15 cellular contexts compared by ENCODE assay signal in genomic region chr5:132371603-132371994, GRCh38. TPM values are rescaled to one million over a fixed set of nuclear protein-coding genes. Genes with fewer than 3 reads are reported as not detected.
DNase-seq lines count a peak whose midpoint lies in the region; ATAC-seq and TF ChIP-seq lines count a peak whose summit lies in the region.
"Had no signal": no experiment of that assay in that cellular context is flagged by ENCODE, and none has a peak within 500 bp of the region (broad histone marks: within the 10 kb centered on the region; RNA-seq: fewer than 3 reads in every experiment).

No MANE protein-coding gene starts in this region.

- no peaks in the 10 kb centered on the region for H3K27me3 Mint-ChIP-seq in MCF 10A (ENCODE audit: insufficient read depth, unreplicated experiment)
- H3K27me3 Mint-ChIP-seq in naive thymus-derived CD8-positive, alpha-beta T cell: no peaks in the 10 kb centered on the region
- H3K27me3 Mint-ChIP-seq: dendritic cell treated with granulocyte-macrophage colony-stimulating factor and Interleukin-4, amounts not matched to agents 40 ng/mL and 50 ng/mL, for 4 days had no signal

- no TSS peak for BruUV-seq in MCF 10A (replicated peaks; lab: Mats Ljungman, UMichigan)

- no peaks in the 10 kb centered on the region for H3K9me3 Mint-ChIP-seq in MCF 10A (ENCODE audit: unreplicated experiment)
- no peaks in the 10 kb centered on the region for H3K9me3 Mint-ChIP-seq in naive thymus-derived CD8-positive, alpha-beta T cell
- H3K9me3 Mint-ChIP-seq: dendritic cell treated with granulocyte-macrophage colony-stimulating factor and Interleukin-4, amounts not matched to agents 40 ng/mL and 50 ng/mL, for 4 days had no signal

- no peaks in the 10 kb centered on the region; a peak in 1 of 22 replicates for H4K20me1 ChIP-seq in BLaER1 treated with 17β-estradiol and CSF1 and Interleukin-3, amounts not matched to agents 10 nM and 100 nM

- POLR2A ChIA-PET in MCF 10A (lab: Yijun Ruan, JAX) (interaction anchor here (0.6 to 11.9 kb wide), 13 partner anchors 8 to 733 kb away, joined by 3 to 178 read pairs (median 7); partner anchors contain the start of gene SLC22A4), GM10248 (lab: Yijun Ruan, JAX) (no interaction called here)
- POLR2A ChIA-PET in naive thymus-derived CD8-positive, alpha-beta T cell (lab: Charles Lee): interaction anchor here (0.8 kb wide), 1 partner anchor 79 kb away, joined by 3 read pairs; no protein-coding TSS in a partner anchor

- peaks cover 50% of the 10 kb centered on the region for H3K4me1 Mint-ChIP-seq in MCF 10A (ENCODE audit: insufficient read depth, unreplicated experiment)
- H3K4me1 Mint-ChIP-seq in naive thymus-derived CD8-positive, alpha-beta T cell: peaks cover 18 to 40% (median 32%) of the 10 kb centered on the region in 4 donors

- peak overlapping the region; percentile 79 for H3K4me3 Mint-ChIP-seq in MCF 10A (ENCODE audit: unreplicated experiment)
- peak overlapping the region in 9 of 10 donors; percentile 75 to 91 (median 86) for H3K4me3 Mint-ChIP-seq in naive thymus-derived CD8-positive, alpha-beta T cell

- DNase-seq in G401 (ENCODE audit: low spot score) (peak; percentile 27), MCF 10A (ENCODE audit: unreplicated experiment) (peak; percentile 41), HPDE6-E6E7 (ENCODE audit: extremely low spot score) (no peak), GM10248 (ENCODE audit: extremely low spot score) (no peak)
- no peak for DNase-seq in naive thymus-derived CD8-positive, alpha-beta T cell
- DNase-seq in effector CD4-positive, alpha-beta T cell: no peak
- DNase-seq: activated effector memory CD4-positive, alpha-beta T cell treated with anti-CD3 and anti-CD28 coated beads, Interleukin-2, amount 50 U/mL, for 16 hours; left colon; NCI-H345; pancreas; stimulated activated CD4-positive, alpha-beta T cell treated with anti-CD3 and anti-CD28 coated beads, Interleukin-2, amount 100 ng/mL, for 24 hours had no signal

- H3K4me3 ChIP-seq in BLaER1 treated with 17β-estradiol and CSF1 and Interleukin-3, amounts not matched to agents 10 nM and 100 nM: no peak overlapping the region
- H3K4me3 ChIP-seq: gastroesophageal sphincter had no signal

- in situ Hi-C loops in G401 (cut with HindIII; ENCODE audit: low sequenced_read_pairs): no loop called here

- H3K27me3 ChIP-seq in BLaER1 treated with 17β-estradiol and CSF1 and Interleukin-3, amounts not matched to agents 10 nM and 100 nM: peaks cover 0 to 9% (median 0%) of the 10 kb centered on the region in 11 experiments; a peak in 7 of 22 replicates
- H3K27me3 ChIP-seq: gastroesophageal sphincter, pancreas had no signal

- CTCF ChIA-PET in MCF 10A (lab: Yijun Ruan, JAX): interaction anchor here (0.6 to 4.0 kb wide), 18 partner anchors 8 to 306 kb away, joined by 3 to 29 read pairs (median 3); no protein-coding TSS in a partner anchor
- CTCF ChIA-PET in GM10248 (lab: Yijun Ruan, JAX): interaction anchor here (0.9 to 5.0 kb wide), 6 partner anchors 9 to 130 kb away, joined by 3 to 27 read pairs (median 4); no protein-coding TSS in a partner anchor

- H3K9me3 ChIP-seq in BLaER1 treated with 17β-estradiol and CSF1 and Interleukin-3, amounts not matched to agents 10 nM and 100 nM (replicated peaks in 1 of 11): no peaks in the 10 kb centered on the region
- H3K9me3 ChIP-seq: gastroesophageal sphincter, pancreas had no signal

- TF ChIP-seq CTCF in MCF 10A (IDR thresholded peaks at IDR 0.05; ENCODE audit: unreplicated experiment): no peak
- TF ChIP-seq CTCF in GM10248 (IDR thresholded peaks at IDR 0.05; ENCODE audit: control extremely low read depth, extremely low read depth, low read depth, missing control alignments): no peak

- H3K27ac Mint-ChIP-seq in MCF 10A (ENCODE audit: low read depth, unreplicated experiment): peak overlapping the region; percentile 36
- H3K27ac Mint-ChIP-seq in naive thymus-derived CD8-positive, alpha-beta T cell: peak overlapping the region in 8 of 10 donors; percentile 28 to 90 (median 85)

- no peaks in the 10 kb centered on the region; a peak in 1 of 22 replicates for H3K36me3 ChIP-seq in BLaER1 treated with 17β-estradiol and CSF1 and Interleukin-3, amounts not matched to agents 10 nM and 100 nM
- H3K36me3 ChIP-seq: gastroesophageal sphincter, pancreas had no signal

- H3K4me1 ChIP-seq in BLaER1 treated with 17β-estradiol and CSF1 and Interleukin-3, amounts not matched to agents 10 nM and 100 nM: peaks cover 22 to 36% (median 31%) of the 10 kb centered on the region in 10 experiments

- no peak overlapping the region for H3K9ac ChIP-seq in BLaER1 treated with 17β-estradiol and CSF1 and Interleukin-3, amounts not matched to agents 10 nM and 100 nM

- peaks cover 45% of the 10 kb centered on the region for H3K36me3 Mint-ChIP-seq in MCF 10A (ENCODE audit: insufficient read depth, unreplicated experiment)
- H3K36me3 Mint-ChIP-seq in naive thymus-derived CD8-positive, alpha-beta T cell: no peaks in the 10 kb centered on the region

- H3K27ac ChIP-seq in BLaER1 treated with 17β-estradiol and CSF1 and Interleukin-3, amounts not matched to agents 10 nM and 100 nM: no peak overlapping the region

- intact Hi-C loops in MCF 10A (cut with micrococcal nuclease): loop anchor here (2.0 kb wide), 1 partner anchor 99 kb away; no protein-coding TSS in a partner anchor

- peak overlapping the region; percentile 3 to 98 (median 91); a peak in 19 of 22 replicates for H3K4me2 ChIP-seq in BLaER1 treated with 17β-estradiol and CSF1 and Interleukin-3, amounts not matched to agents 10 nM and 100 nM

- ATAC-seq in naive thymus-derived CD8-positive, alpha-beta T cell: no peak
- no peak for ATAC-seq in GM19452 (IDR thresholded peaks at IDR 0.05; ENCODE audit: unreplicated experiment)
- ATAC-seq: gastroesophageal sphincter, left colon had no signal

RNA-seq across cellular contexts. Expression of gene SLC22A5, which starts 2.1 kb away (rescaled TPM):
- 5.3 and 5.4 TPM in 2 replicates for total RNA-seq in G401 (2014; rRNA removed; shearing (Covaris generic))
- total RNA-seq in MCF 10A (2022): 122 and 167 TPM in 2 replicates
- total RNA-seq in naive thymus-derived CD8-positive, alpha-beta T cell: 10 to 100 TPM in 1 of 2 experiments, 1 to 10 TPM in 1; 9.9 to 11.1 TPM
- 1 to 10 TPM; 1.9 to 3.2 (median 2.0) TPM for polyA plus RNA-seq in naive thymus-derived CD8-positive, alpha-beta T cell

Comparison
In these comparisons a context has a peak if more than half of its experiments do, and no peak if none do; other contexts are left out.
1. DNase-seq: peak in G401 (single experiment) and MCF 10A (single experiment); none in naive thymus-derived CD8-positive, alpha-beta T cell (0 of 10), effector CD4-positive, alpha-beta T cell (single experiment), HPDE6-E6E7 (single experiment) and GM10248 (single experiment).
2. RNA of gene SLC22A5, which starts 2.1 kb away (total RNA-seq): 122 to 167 TPM in MCF 10A; 9.9 to 11.1 TPM in naive thymus-derived CD8-positive, alpha-beta T cell and 5.3 to 5.4 TPM in G401; every median in the first group is over 10 times any median in the second.